Comparison of ENCODE assay signal across 8 cellular contexts in genomic region chr20:45971675-45972499, GRCh38. TPM values are rescaled to one million over a fixed set of nuclear protein-coding genes. Genes with fewer than 3 reads are reported as not detected.
DNase-seq lines count a peak whose midpoint lies in the region; ATAC-seq and TF ChIP-seq lines count a peak whose summit lies in the region.

ZNF335 (minus strand) TSS chr20:45972203; CDS start chr20:45971410, 793 bp downstream.

- peak; percentile 31 for TF ChIP-seq CTCF in lung (IDR thresholded peaks at IDR 0.05; ENCODE audit: control extremely low read depth, extremely low read depth)

- peak within 1 kb of the TSS; percentile 85 for H3K4me3 ChIP-seq in lung

- H3K27me3 ChIP-seq in lung (ENCODE audit: control insufficient read depth, insufficient read depth): no peaks in the 10 kb centered on the region

- H3K27ac ChIP-seq in lung (ENCODE audit: low read depth in 1 of 2, low read length in 1 of 2): peak within 1 kb of the TSS; percentile 99

- H3K4me1 ChIP-seq in lung (ENCODE audit: control insufficient read depth in 2 of 2, insufficient read depth in 2 of 2, low read length in 2 of 2): peaks cover 0 to 2% of the 10 kb centered on the region in 2 donors

- DNase-seq in CMK (ENCODE audit: low read depth) (peak; percentile 91), HS-27A (ENCODE audit: low read depth) (peak; percentile 93), NK-92 (lab: John Stamatoyannopoulos, UW; ENCODE audit: unreplicated experiment) (peak; percentile 54), lung (ENCODE audit: low spot score) (peak; percentile 94)
- peak; percentile 84 to 90 for DNase-seq in activated CD8-positive, alpha-beta memory T cell treated with anti-CD3 and anti-CD28 coated beads for 1 hour (ENCODE audit: extremely low read depth in 1 of 2, low read depth in 1 of 2)
- peak; percentile 87 for DNase-seq in effector CD4-positive, alpha-beta T cell
- DNase-seq in stimulated activated CD4-positive, alpha-beta T cell treated with anti-CD3 and anti-CD28 coated beads, TNF-alpha, amount 100 ng/mL, for 4 hours (ENCODE audit: low read depth in 3 of 3): peak; percentile 89 to 91 (median 90)

- WGBS in lung, 2 donors: 0% methylated on average over 63 to 72 of the region's 72 CpGs

- peaks cover 5 to 23% of the 10 kb centered on the region in 2 donors for H3K36me3 ChIP-seq in lung (ENCODE audit: control insufficient read depth in 2 of 2, insufficient read depth in 2 of 2, low read length in 2 of 2)

- peaks cover 0 to 2% of the 10 kb centered on the region in 2 donors for H3K9me3 ChIP-seq in lung (ENCODE audit: control insufficient read depth in 2 of 2, insufficient read depth in 1 of 2, low read length in 1 of 2)

- ATAC-seq in GM19467 (IDR thresholded peaks at IDR 0.05; ENCODE audit: unreplicated experiment): peak; percentile 63
- ATAC-seq in lung (ENCODE audit: insufficient read depth, low FRiP score): peak; percentile 91

RNA-seq across cellular contexts. Expression of gene ZNF335, which starts in this region (rescaled TPM):
- 10 to 100 TPM; 19.0 to 23.6 TPM for total RNA-seq in lung
- 10 to 100 TPM; 12.8 to 13.0 TPM for polyA plus RNA-seq in lung

Comparison
In these comparisons a context has a peak if more than half of its experiments do, and no peak if none do; other contexts are left out.
1. Peak in every context shown above with its lines: DNase-seq, ATAC-seq, H3K4me3 ChIP-seq and H3K27ac ChIP-seq.